17 cellular contexts compared by ENCODE assay signal in the genomic region with DNA sequence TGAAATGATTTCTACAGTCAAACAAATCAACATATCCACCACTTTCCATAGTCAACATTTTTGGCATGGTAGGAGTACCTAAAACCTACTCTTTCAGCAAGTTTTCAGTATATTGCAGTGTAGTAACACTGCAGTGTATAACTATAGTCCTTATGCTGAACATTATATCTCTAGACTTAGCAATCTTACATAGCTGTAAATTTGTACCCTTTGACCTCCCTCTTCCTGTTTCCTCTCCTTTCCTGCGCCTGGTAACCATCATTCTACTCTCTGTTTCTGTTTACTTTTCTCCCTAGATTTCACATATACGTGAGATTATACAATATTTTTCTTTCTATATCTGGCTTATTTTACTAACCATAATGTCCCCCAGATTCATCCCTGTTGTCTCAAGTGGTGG.
"Had no signal": no experiment of that assay in that cellular context is flagged by ENCODE, and none has a peak within 500 bp of the region (broad histone marks: within the 10 kb centered on the region; RNA-seq: fewer than 3 reads in every experiment).

No MANE protein-coding gene starts in this region.

- H3K9me3 ChIP-seq: pancreas, stomach, suprapubic skin had no signal

- H3K27ac ChIP-seq: pancreas, stomach, suprapubic skin, tibial nerve, VCaP had no signal

- H3K27me3 ChIP-seq: pancreas, stomach, suprapubic skin, tibial nerve had no signal

- H3K36me3 ChIP-seq: pancreas, stomach, suprapubic skin, tibial nerve had no signal

- H3K4me1 ChIP-seq: pancreas had no signal

- H3K4me3 ChIP-seq: pancreas, stomach, suprapubic skin, tibial nerve had no signal

- DNase-seq: activated CD4-positive, alpha-beta T cell treated with anti-CD3 and anti-CD28 coated beads, Interleukin-2, amount 10 ng/mL, durations not matched to agents 24 days and 14 days; activated CD8-positive, alpha-beta T cell treated with anti-CD3 and anti-CD28 coated beads, Interleukin-2, amount 10 ng/mL, durations not matched to agents 7 days and 5 days; activated naive CD4-positive, alpha-beta T cell treated with Interleukin-2 at 50 U/mL for 16 hours; amygdala; cerebellar nuclear complex; foreskin melanocyte; left ventricle myocardium superior; midbrain; nephron progenitor cell; pancreas; right cardiac atrium; stimulated activated CD4-positive, alpha-beta T cell treated with anti-CD3 and anti-CD28 coated beads, Interleukin-1b, Interleukin-23, amount 100 ng/mL, for 48 hours; stomach had no signal

- FAIRE-seq: bronchial epithelial cell had no signal
